ENCODE assay signal across 12 cellular contexts in the genomic region with DNA sequence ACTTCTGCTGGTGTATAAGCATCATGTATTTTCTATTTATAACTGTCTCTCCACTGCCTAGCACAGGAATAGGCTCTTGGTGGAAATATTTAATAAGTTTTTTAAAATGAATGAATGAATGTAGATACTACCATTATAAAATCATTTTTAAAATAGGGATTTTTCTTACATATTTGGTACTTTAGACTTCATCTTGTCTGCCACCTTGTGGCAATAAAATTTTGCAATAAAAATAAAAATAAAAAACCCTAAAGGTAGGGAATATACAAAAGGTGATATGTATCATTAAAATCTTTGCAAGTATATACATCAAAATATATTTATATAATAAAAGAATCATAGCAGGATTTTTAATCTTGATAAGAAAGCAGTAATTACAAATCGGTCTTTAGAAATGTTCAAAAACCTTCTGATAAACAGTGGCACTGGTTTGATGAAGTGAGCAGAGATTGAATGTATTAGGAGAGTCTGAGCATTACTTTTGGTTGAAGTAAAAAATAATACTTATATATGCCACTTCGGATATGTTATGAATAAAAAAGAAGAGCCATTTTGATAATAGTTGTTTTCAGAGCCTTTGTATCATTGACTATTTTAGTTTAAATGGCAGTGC.
DNase-seq lines count a peak whose midpoint lies in the region; ATAC-seq and TF ChIP-seq lines count a peak whose summit lies in the region.
"Had no signal": no experiment of that assay in that cellular context is flagged by ENCODE, and none has a peak within 500 bp of the region (broad histone marks: within the 10 kb centered on the region; RNA-seq: fewer than 3 reads in every experiment).

No MANE protein-coding gene starts in this region.

- no peaks in the 10 kb centered on the region for H3K9me3 ChIP-seq in endodermal cell (ENCODE audit: control insufficient read depth, low read length)
- no peaks in the 10 kb centered on the region for H3K9me3 ChIP-seq in neural progenitor cell (ENCODE audit: low read depth)
- H3K9me3 ChIP-seq: testis had no signal

- no peak overlapping the region for H3K4me3 Mint-ChIP-seq in endodermal cell
- no peak overlapping the region for H3K4me3 Mint-ChIP-seq in neural progenitor cell
- H3K4me3 Mint-ChIP-seq in T-cell, result no peak overlapping the region

- H3K36me3 ChIP-seq in endodermal cell (ENCODE audit: control insufficient read depth, insufficient read depth, low read length) (no peaks in the 10 kb centered on the region), neural progenitor cell (no peaks in the 10 kb centered on the region)

- no peaks in the 10 kb centered on the region for H3F3A ChIP-seq in neural progenitor cell (ENCODE audit: low read depth)

- H3K36me3 Mint-ChIP-seq in endodermal cell (ENCODE audit: low read depth) (no peaks in the 10 kb centered on the region), neural progenitor cell (no peaks in the 10 kb centered on the region), T-cell (no peaks in the 10 kb centered on the region)

- H3K4me3 ChIP-seq in endodermal cell (ENCODE audit: low read length) (no peak overlapping the region), neural progenitor cell (no peak overlapping the region)
- H3K4me3 ChIP-seq: testis had no signal

- ATAC-seq in GM21515 (IDR thresholded peaks at IDR 0.05; ENCODE audit: unreplicated experiment) (no peak), T-cell (replicated peaks in 1 of 4) (no peak)

- no peaks in the 10 kb centered on the region for H3K27me3 ChIP-seq in endodermal cell (ENCODE audit: control insufficient read depth, insufficient read depth, low read length, poor library complexity, severe bottlenecking)
- H3K27me3 ChIP-seq in neural progenitor cell, result no peaks in the 10 kb centered on the region
- H3K27me3 ChIP-seq: testis had no signal

- H3K4me1 ChIP-seq in endodermal cell (ENCODE audit: control insufficient read depth, insufficient read depth, low read length) (no peaks in the 10 kb centered on the region), neural progenitor cell (no peaks in the 10 kb centered on the region)
- H3K4me1 ChIP-seq: testis had no signal

- WGBS in endodermal cell (ENCODE audit: insufficient coverage in 1 of 2, insufficient read length in 1 of 2), 2 experiments, result 96 to 100% methylated on average over 1 to 2 of the region's 2 CpGs

- H3K4me1 Mint-ChIP-seq in endodermal cell, result no peaks in the 10 kb centered on the region
- no peaks in the 10 kb centered on the region for H3K4me1 Mint-ChIP-seq in neural progenitor cell
- no peaks in the 10 kb centered on the region for H3K4me1 Mint-ChIP-seq in T-cell

- H4K20me1 ChIP-seq in neural progenitor cell (ENCODE audit: low read depth), result no peaks in the 10 kb centered on the region

- H3K27me3 Mint-ChIP-seq in endodermal cell (ENCODE audit: insufficient read depth) (no peaks in the 10 kb centered on the region), neural progenitor cell (ENCODE audit: insufficient read depth, low read depth) (no peaks in the 10 kb centered on the region), T-cell (no peaks in the 10 kb centered on the region)

- H3K27ac ChIP-seq in endodermal cell (ENCODE audit: low read depth, low read length) (no peak overlapping the region), neural progenitor cell (no peak overlapping the region)
- H3K27ac ChIP-seq: epithelial cell of prostate, testis had no signal

- H3K9ac ChIP-seq in endodermal cell (ENCODE audit: extremely low read depth, low read length, poor library complexity, severe bottlenecking), result no peak overlapping the region
- no peak overlapping the region for H3K9ac ChIP-seq in neural progenitor cell

- H3K9me3 Mint-ChIP-seq in endodermal cell (no peaks in the 10 kb centered on the region), neural progenitor cell (no peaks in the 10 kb centered on the region), T-cell (no peaks in the 10 kb centered on the region)

- H2AFZ ChIP-seq in neural progenitor cell (replicated peaks), result no peak overlapping the region

- CTCF ChIA-PET in T-cell (lab: Charles Lee), result no interaction called here

- POLR2A ChIA-PET in T-cell (lab: Charles Lee), result no interaction called here

- TF ChIP-seq CTCF in endodermal cell (conservative IDR thresholded peaks at IDR 0.05) (peak; percentile 75), neural progenitor cell (IDR thresholded peaks at IDR 0.05) (peak; percentile 53)

- no peaks in the 10 kb centered on the region for H3K79me2 ChIP-seq in neural progenitor cell (ENCODE audit: low read depth)

- H3K27ac Mint-ChIP-seq in endodermal cell, result no peak overlapping the region
- no peak overlapping the region for H3K27ac Mint-ChIP-seq in neural progenitor cell
- no peak overlapping the region for H3K27ac Mint-ChIP-seq in T-cell

- peak; percentile 20 for DNase-seq in DMS 273 (lab: John Stamatoyannopoulos, UW; ENCODE audit: unreplicated experiment)
- DNase-seq in DMS 273 treated with DMSO at 0.1 percent for 48 hours (lab: John Stamatoyannopoulos, UW), result no peak
- peak; percentile 36 for DNase-seq in NAMALWA (ENCODE audit: low spot score)
- DNase-seq in endodermal cell, result no peak
- DNase-seq in neural progenitor cell (ENCODE audit: low spot score), result no peak
- DNase-seq in central memory CD4-positive, alpha-beta T cell, result no peak
- no peak for DNase-seq in T-cell
- DNase-seq: 8988T, midbrain, testis had no signal

- no peak overlapping the region for H3K4me2 ChIP-seq in neural progenitor cell

Comparison
In these comparisons a context has a peak if more than half of its experiments do, and no peak if none do; other contexts are left out.
1. DNase-seq: peak in DMS 273 (single experiment) and NAMALWA (single experiment); none in DMS 273 treated with DMSO at 0.1 percent for 48 hours (single experiment), endodermal cell (single experiment), neural progenitor cell (single experiment), central memory CD4-positive, alpha-beta T cell (single experiment) and T-cell (0 of 34).